Comparison of ENCODE assay signal across 32 cellular contexts in genomic region chr14:92380131-92380530, GRCh38.
"Had no signal": no experiment of that assay in that cellular context is flagged by ENCODE, and none has a peak within 500 bp of the region (broad histone marks: within the 10 kb centered on the region; RNA-seq: fewer than 3 reads in every experiment).

No MANE protein-coding gene starts in this region.

- DNase-seq: activated CD4-positive, alpha-beta memory T cell treated with anti-CD3 and anti-CD28 coated beads, Interleukin-2, amount 10 ng/mL, durations not matched to agents 7 days and 5 days; activated CD4-positive, alpha-beta T cell treated with anti-CD3 and anti-CD28 coated beads for 1 hour; activated CD4-positive, alpha-beta T cell treated with anti-CD3 and anti-CD28 coated beads for 48 hours; activated CD4-positive, CD25-positive, alpha-beta regulatory T cell; activated CD8-positive, alpha-beta memory T cell treated with anti-CD3 and anti-CD28 coated beads for 24 hours; activated CD8-positive, alpha-beta memory T cell treated with anti-CD3 and anti-CD28 coated beads, Interleukin-2, amount 10 ng/mL, durations not matched to agents 7 days and 5 days; activated CD8-positive, alpha-beta memory T cell treated with anti-CD3 and anti-CD28 coated beads, Interleukin-2, amount 50 U/mL, for 48 hours; activated effector memory CD4-positive, alpha-beta T cell treated with anti-CD3 and anti-CD28 coated beads, Interleukin-2, amount 50 U/mL, for 16 hours; activated naive CD4-positive, alpha-beta T cell treated with Interleukin-2 at 50 U/mL for 16 hours; activated naive CD8-positive, alpha-beta T cell treated with anti-CD3 and anti-CD28 coated beads, Interleukin-2, amount 10 ng/mL, durations not matched to agents 7 days and 5 days; activated T-cell treated with anti-CD3 and anti-CD28 coated beads, Interleukin-2, amount 50 U/mL, for 48 hours; amygdala; Karpas-422; KBM-7; NCI-H1105; NCI-H1417 treated with DMSO at 0.1 percent for 48 hours; NCI-H187 treated with DMSO at 0.1 percent for 48 hours; NCI-H2081; NCI-H2171 treated with DMSO at 0.1 percent for 48 hours; NCI-H226; NCI-H446 treated with DMSO at 0.1 percent for 48 hours; NCI-H524; NCI-H69; NK-92 treated with Interleukin-12 subunit alpha and Interleukin-12 subunit beta, amount 100 ng/mL, for 24 hours; PC-9; SW 1271; T-helper 1 cell; T-helper 2 cell; T-helper 9 cell had no signal

- H3K27ac ChIP-seq: ascending aorta, PC-9, RWPE1, VCaP had no signal

- H3K27me3 ChIP-seq: ascending aorta had no signal

- H3K4me3 ChIP-seq: ascending aorta, PC-9 had no signal
